Comparison of ENCODE assay signal across 9 cellular contexts in genomic region chr21:45818904-45819285, GRCh38.
A peak's percentile ranks its signal among the peaks of the same experiment; 100 is the strongest.
DNase-seq lines count a peak whose midpoint lies in the region; ATAC-seq, FAIRE-seq and TF ChIP-seq lines count a peak whose summit lies in the region.
"Had no signal": no experiment of that assay in that cellular context is flagged by ENCODE, and none has a peak within 500 bp of the region (broad histone marks: within the 10 kb centered on the region; RNA-seq: fewer than 3 reads in every experiment).

No MANE protein-coding gene starts in this region.

- FAIRE-seq in GM18507 (lab: Jason Lieb, UNC), result peak; percentile 44

- no peak for TF ChIP-seq CTCF in thyroid gland (IDR thresholded peaks at IDR 0.05)

- H3K4me3 Mint-ChIP-seq in activated naive CD8-positive, alpha-beta T cell treated with anti-CD3 and anti-CD28 coated beads, Interleukin-2, amount 50 U/mL, for 24 hours, result peak overlapping the region; percentile 52

- no peak overlapping the region for H3K4me3 ChIP-seq in thyroid gland (replicated peaks in 1 of 3)

- H3K27me3 Mint-ChIP-seq in activated naive CD8-positive, alpha-beta T cell treated with anti-CD3 and anti-CD28 coated beads, Interleukin-2, amount 50 U/mL, for 24 hours, result peaks cover 7% of the 10 kb centered on the region
- H3K27me3 Mint-ChIP-seq: IgD-negative memory B cell had no signal

- no peaks in the 10 kb centered on the region for H3K9me3 ChIP-seq in thyroid gland

- H3K27me3 ChIP-seq in thyroid gland, result no peaks in the 10 kb centered on the region

- peaks cover 10% of the 10 kb centered on the region for H3K36me3 Mint-ChIP-seq in activated naive CD8-positive, alpha-beta T cell treated with anti-CD3 and anti-CD28 coated beads, Interleukin-2, amount 50 U/mL, for 24 hours (ENCODE audit: low read depth)
- H3K36me3 Mint-ChIP-seq: IgD-negative memory B cell had no signal

- TF ChIP-seq POLR2A in thyroid gland (IDR thresholded peaks at IDR 0.05), result no peak

- H3K27ac Mint-ChIP-seq in activated naive CD8-positive, alpha-beta T cell treated with anti-CD3 and anti-CD28 coated beads, Interleukin-2, amount 50 U/mL, for 24 hours, result peak overlapping the region; percentile 96

- H3K9me3 Mint-ChIP-seq in activated naive CD8-positive, alpha-beta T cell treated with anti-CD3 and anti-CD28 coated beads, Interleukin-2, amount 50 U/mL, for 24 hours, result peaks cover 12% of the 10 kb centered on the region
- H3K9me3 Mint-ChIP-seq: IgD-negative memory B cell had no signal

- no peak overlapping the region for H3K27ac ChIP-seq in thyroid gland

- peak; percentile 93 for ATAC-seq in activated naive CD8-positive, alpha-beta T cell treated with anti-CD3 and anti-CD28 coated beads, Interleukin-2, amount 50 U/mL, for 24 hours
- no peak for ATAC-seq in GM21515 (IDR thresholded peaks at IDR 0.05; ENCODE audit: unreplicated experiment)

- 70 to 80% methylated on average over 8 of the region's 8 CpGs for WGBS in thyroid gland, 2 donors

- H3K4me1 Mint-ChIP-seq in activated naive CD8-positive, alpha-beta T cell treated with anti-CD3 and anti-CD28 coated beads, Interleukin-2, amount 50 U/mL, for 24 hours, result peaks cover 42% of the 10 kb centered on the region

- intact Hi-C loops in thyroid gland (cut with DNase I), result no loop called here

- H3K4me1 ChIP-seq in thyroid gland, result no peaks in the 10 kb centered on the region

- H3K36me3 ChIP-seq in thyroid gland, result no peaks in the 10 kb centered on the region

- DNase-seq in GM18507 (ENCODE audit: extremely low spot score, insufficient read length, low read depth) (peak; percentile 14), SKM-1 treated with dmso at 0.1 percent for 144 hours (lab: John Stamatoyannopoulos, UW; ENCODE audit: unreplicated experiment) (peak; percentile 66), hippocampal formation (lab: John Stamatoyannopoulos, UW) (no peak), DMS153 (lab: John Stamatoyannopoulos, UW) (no peak), thyroid gland (no peak)
- peak; percentile 85 for DNase-seq in activated naive CD8-positive, alpha-beta T cell treated with anti-CD3 and anti-CD28 coated beads, Interleukin-2, amount 50 U/mL, for 24 hours
- DNase-seq in stimulated activated CD4-positive, alpha-beta T cell treated with anti-CD3 and anti-CD28 coated beads, Interleukin-12 subunit alpha, Interleukin-12 subunit beta, amount 100 ng/mL, for 48 hours (ENCODE audit: low read depth in 2 of 3, low spot score in 1 of 3), result peak; percentile 77 to 84 (median 80)

Comparison
In these comparisons a context has a peak if more than half of its experiments do, and no peak if none do; other contexts are left out.
1. DNase-seq: peak in GM18507 (single experiment), SKM-1 treated with dmso at 0.1 percent for 144 hours (single experiment), activated naive CD8-positive, alpha-beta T cell treated with anti-CD3 and anti-CD28 coated beads, Interleukin-2, amount 50 U/mL, for 24 hours (single experiment) and stimulated activated CD4-positive, alpha-beta T cell treated with anti-CD3 and anti-CD28 coated beads, Interleukin-12 subunit alpha, Interleukin-12 subunit beta, amount 100 ng/mL, for 48 hours (3 of 3); none in hippocampal formation (0 of 2), DMS153 (single experiment) and thyroid gland (0 of 2).